1 cellular context compared by ENCODE assay signal in the genomic region with DNA sequence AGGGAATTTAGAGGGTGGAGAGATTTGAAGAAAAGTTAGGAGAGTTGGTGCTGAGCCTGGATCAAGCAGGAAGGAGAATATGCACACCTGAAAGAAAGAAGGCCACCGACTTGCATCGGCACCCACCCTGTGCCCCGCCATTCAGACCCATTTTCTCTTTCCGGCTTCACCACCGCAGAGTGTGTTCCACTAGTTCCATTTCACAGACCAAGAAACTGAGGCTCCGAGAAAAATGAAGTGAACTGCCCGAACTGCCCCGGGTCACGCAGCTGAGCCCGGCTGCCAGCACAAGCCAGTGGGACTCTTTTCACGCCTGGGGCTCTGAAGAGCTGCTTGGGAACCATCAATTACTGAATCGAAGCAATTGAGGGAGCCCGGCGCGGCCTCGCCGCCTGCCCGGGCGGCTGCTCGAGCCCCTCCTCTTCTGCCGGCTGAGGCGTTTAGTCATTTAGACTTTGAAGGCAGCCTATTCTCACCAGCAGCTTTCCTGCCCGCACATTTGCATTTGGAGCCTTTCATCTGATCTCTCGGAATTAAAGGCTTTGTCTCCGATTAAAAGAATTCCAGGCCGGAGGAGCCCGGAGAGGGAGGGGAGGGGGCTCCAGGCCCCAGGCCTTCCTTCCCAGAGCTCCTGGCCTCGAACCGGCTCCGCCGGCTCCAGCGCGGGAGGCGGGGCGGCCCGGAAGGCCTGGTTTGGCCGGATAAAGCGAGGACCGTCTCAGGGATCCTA.
TF ChIP-seq lines count a peak whose summit lies in the region.

No MANE protein-coding gene starts in this region.

TF ChIP-seq in GM23338, 12 proteins besides CTCF, POLR2A, EP300 and RAD21 (continued from another document):
- TF ChIP-seq, protein P1, sequence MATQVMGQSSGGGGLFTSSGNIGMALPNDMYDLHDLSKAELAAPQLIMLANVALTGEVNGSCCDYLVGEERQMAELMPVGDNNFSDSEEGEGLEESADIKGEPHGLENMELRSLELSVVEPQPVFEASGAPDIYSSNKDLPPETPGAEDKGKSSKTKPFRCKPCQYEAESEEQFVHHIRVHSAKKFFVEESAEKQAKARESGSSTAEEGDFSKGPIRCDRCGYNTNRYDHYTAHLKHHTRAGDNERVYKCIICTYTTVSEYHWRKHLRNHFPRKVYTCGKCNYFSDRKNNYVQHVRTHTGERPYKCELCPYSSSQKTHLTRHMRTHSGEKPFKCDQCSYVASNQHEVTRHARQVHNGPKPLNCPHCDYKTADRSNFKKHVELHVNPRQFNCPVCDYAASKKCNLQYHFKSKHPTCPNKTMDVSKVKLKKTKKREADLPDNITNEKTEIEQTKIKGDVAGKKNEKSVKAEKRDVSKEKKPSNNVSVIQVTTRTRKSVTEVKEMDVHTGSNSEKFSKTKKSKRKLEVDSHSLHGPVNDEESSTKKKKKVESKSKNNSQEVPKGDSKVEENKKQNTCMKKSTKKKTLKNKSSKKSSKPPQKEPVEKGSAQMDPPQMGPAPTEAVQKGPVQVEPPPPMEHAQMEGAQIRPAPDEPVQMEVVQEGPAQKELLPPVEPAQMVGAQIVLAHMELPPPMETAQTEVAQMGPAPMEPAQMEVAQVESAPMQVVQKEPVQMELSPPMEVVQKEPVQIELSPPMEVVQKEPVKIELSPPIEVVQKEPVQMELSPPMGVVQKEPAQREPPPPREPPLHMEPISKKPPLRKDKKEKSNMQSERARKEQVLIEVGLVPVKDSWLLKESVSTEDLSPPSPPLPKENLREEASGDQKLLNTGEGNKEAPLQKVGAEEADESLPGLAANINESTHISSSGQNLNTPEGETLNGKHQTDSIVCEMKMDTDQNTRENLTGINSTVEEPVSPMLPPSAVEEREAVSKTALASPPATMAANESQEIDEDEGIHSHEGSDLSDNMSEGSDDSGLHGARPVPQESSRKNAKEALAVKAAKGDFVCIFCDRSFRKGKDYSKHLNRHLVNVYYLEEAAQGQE (IDR thresholded peaks at IDR 0.05; ENCODE audit: unreplicated experiment) = no peak
- no peak for TF ChIP-seq EZH2phosphoT487 (IDR thresholded peaks at IDR 0.05; ENCODE audit: unreplicated experiment)
- TF ChIP-seq JUNB (IDR thresholded peaks at IDR 0.05; ENCODE audit: unreplicated experiment) = no peak
- no peak for TF ChIP-seq ZNF331 (CRISPR knock-in tag; IDR thresholded peaks at IDR 0.05; ENCODE audit: low read depth)
TF ChIP-seq in GM23338: peak in this region for 0.
